Comparison of ENCODE assay signal across 1 cellular context in genomic region chr15:41231536-41231935, GRCh38.
TF ChIP-seq lines count a peak whose summit lies in the region.

No MANE protein-coding gene starts in this region.

TF ChIP-seq in endothelial cell of umbilical vein, 7 proteins besides CTCF, POLR2A, EP300 and RAD21 (continued from another document):
- no peak for TF ChIP-seq MAX (IDR thresholded peaks at IDR 0.05; ENCODE audit: insufficient read depth, insufficient read length)
